ENCODE assay signal across 8 cellular contexts in the genomic region with DNA sequence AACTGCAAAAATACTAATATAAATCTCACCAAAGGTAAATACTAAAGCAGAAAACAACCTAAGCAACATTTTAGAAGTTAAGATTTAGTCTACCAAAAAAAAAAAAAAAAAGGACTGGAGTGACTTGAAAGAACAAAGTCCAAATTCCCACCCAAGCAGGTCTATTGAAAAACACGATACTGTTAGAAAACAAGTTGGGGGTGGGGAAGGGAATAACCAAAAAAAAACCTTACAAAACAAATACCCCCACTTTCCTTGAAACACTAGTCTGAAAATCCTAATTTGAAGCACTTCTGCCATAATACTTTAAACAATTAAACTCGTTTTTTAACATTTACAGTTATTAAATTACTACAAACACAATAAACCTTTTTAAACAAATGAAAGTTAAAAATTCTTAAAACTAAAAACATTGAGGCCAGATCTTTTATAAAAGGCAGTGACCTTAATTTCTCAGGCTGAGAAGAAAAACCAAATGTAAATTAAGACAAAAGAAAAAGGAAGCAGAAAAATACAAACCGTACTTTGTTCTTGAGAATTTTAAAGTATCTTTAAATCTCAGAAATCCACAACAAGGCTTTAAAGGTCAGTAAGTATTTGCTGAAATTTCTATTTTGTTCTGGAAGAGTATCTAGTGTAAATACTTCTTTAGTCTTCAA.
DNase-seq lines count a peak whose midpoint lies in the region; ATAC-seq lines count a peak whose summit lies in the region.

No MANE protein-coding gene starts in this region.

- peaks cover 18% of the 10 kb centered on the region for H3K4me1 Mint-ChIP-seq in activated T-helper 2 cell treated with anti-CD3 and anti-CD28 coated beads, Interferon-gamma antibody, Interleukin-2, Interleukin-4, amounts not matched to agents 10 μg/mL and 5 μg/mL and 100 μg/mL, durations not matched to agents 14 hours and 24 hours and 36 hours (ENCODE audit: low read depth)

- H3K27me3 Mint-ChIP-seq in activated T-helper 2 cell treated with anti-CD3 and anti-CD28 coated beads, Interferon-gamma antibody, Interleukin-2, Interleukin-4, amounts not matched to agents 10 μg/mL and 5 μg/mL and 100 μg/mL, durations not matched to agents 14 hours and 24 hours and 36 hours (ENCODE audit: low read depth): no peaks in the 10 kb centered on the region

- peak overlapping the region; percentile 92 for H3K4me3 Mint-ChIP-seq in activated T-helper 2 cell treated with anti-CD3 and anti-CD28 coated beads, Interferon-gamma antibody, Interleukin-2, Interleukin-4, amounts not matched to agents 10 μg/mL and 5 μg/mL and 100 μg/mL, durations not matched to agents 14 hours and 24 hours and 36 hours (ENCODE audit: low read depth)

- H3K27me3 ChIP-seq in BLaER1 (no peaks in the 10 kb centered on the region), skeletal muscle tissue (ENCODE audit: control insufficient read depth in 3 of 3, insufficient read depth in 3 of 3, low read length in 3 of 3) (no peaks in the 10 kb centered on the region)

- H3K27ac Mint-ChIP-seq in activated T-helper 2 cell treated with anti-CD3 and anti-CD28 coated beads, Interferon-gamma antibody, Interleukin-2, Interleukin-4, amounts not matched to agents 10 μg/mL and 5 μg/mL and 100 μg/mL, durations not matched to agents 14 hours and 24 hours and 36 hours: peak overlapping the region; percentile 94

- H3K27ac ChIP-seq in BLaER1 (peak overlapping the region; percentile 86), skeletal muscle tissue (ENCODE audit: low read depth, low read length) (peak overlapping the region; percentile 95)

- no peaks in the 10 kb centered on the region for H3K9me3 Mint-ChIP-seq in activated T-helper 2 cell treated with anti-CD3 and anti-CD28 coated beads, Interferon-gamma antibody, Interleukin-2, Interleukin-4, amounts not matched to agents 10 μg/mL and 5 μg/mL and 100 μg/mL, durations not matched to agents 14 hours and 24 hours and 36 hours

- peaks cover 35% of the 10 kb centered on the region for H4K20me1 ChIP-seq in BLaER1

- H3K9me3 ChIP-seq in BLaER1 (no peaks in the 10 kb centered on the region), skeletal muscle tissue (ENCODE audit: control insufficient read depth in 3 of 3, low read length in 3 of 3) (no peaks in the 10 kb centered on the region)

- no peak for ATAC-seq in HG03342 (IDR thresholded peaks at IDR 0.05; ENCODE audit: unreplicated experiment)
- ATAC-seq in GM18519 (IDR thresholded peaks at IDR 0.05; ENCODE audit: low FRiP score, unreplicated experiment): no peak

- H3K4me1 ChIP-seq in BLaER1: peaks cover 51% of the 10 kb centered on the region
- peaks cover 4 to 7% (median 4%) of the 10 kb centered on the region in 3 donors for H3K4me1 ChIP-seq in skeletal muscle tissue (ENCODE audit: control insufficient read depth in 3 of 3, insufficient read depth in 3 of 3, low read length in 3 of 3)

- peak overlapping the region; percentile 85 for H3K4me2 ChIP-seq in BLaER1

- DNase-seq in HT-29 (ENCODE audit: low spot score): peak; percentile 75
- no peak for DNase-seq in activated T-helper 2 cell treated with anti-CD3 and anti-CD28 coated beads, Interferon-gamma antibody, Interleukin-2, Interleukin-4, amounts not matched to agents 10 μg/mL and 5 μg/mL and 100 μg/mL, durations not matched to agents 14 hours and 24 hours and 36 hours (ENCODE audit: low spot score)
- DNase-seq in COLO668 (lab: John Stamatoyannopoulos, UW; ENCODE audit: unreplicated experiment): no peak

- H3K4me3 ChIP-seq in BLaER1: peak overlapping the region; percentile 69
- peak overlapping the region; percentile 90 for H3K4me3 ChIP-seq in iPS-11a (ENCODE audit: low read depth, low read length)
- H3K4me3 ChIP-seq in skeletal muscle tissue (ENCODE audit: low read length in 3 of 3): peak overlapping the region; percentile 74 to 92 (median 77)

- H3K36me3 Mint-ChIP-seq in activated T-helper 2 cell treated with anti-CD3 and anti-CD28 coated beads, Interferon-gamma antibody, Interleukin-2, Interleukin-4, amounts not matched to agents 10 μg/mL and 5 μg/mL and 100 μg/mL, durations not matched to agents 14 hours and 24 hours and 36 hours (ENCODE audit: low read depth): peaks cover 5% of the 10 kb centered on the region

- H3K9ac ChIP-seq in BLaER1: peak overlapping the region; percentile 84
- H3K9ac ChIP-seq in skeletal muscle tissue (ENCODE audit: low read depth in 1 of 3, low read length in 3 of 3): peak overlapping the region; percentile 83 to 99 (median 87)

- H3K36me3 ChIP-seq in BLaER1: no peaks in the 10 kb centered on the region; the same call in 1 of the 2 replicates
- H3K36me3 ChIP-seq in skeletal muscle tissue (ENCODE audit: control insufficient read depth in 3 of 3, insufficient read depth in 3 of 3, low read length in 3 of 3): no peaks in the 10 kb centered on the region

- intact Hi-C loops in activated T-helper 2 cell treated with anti-CD3 and anti-CD28 coated beads, Interferon-gamma antibody, Interleukin-2, Interleukin-4, amounts not matched to agents 10 μg/mL and 5 μg/mL and 100 μg/mL, durations not matched to agents 14 hours and 24 hours and 36 hours (cut with micrococcal nuclease): loop anchor here (2.0 to 10.0 kb wide), 12 partner anchors 57 to 1371 kb away; a partner anchor contains a TSS
